8 cellular contexts compared by ENCODE assay signal in the genomic region with DNA sequence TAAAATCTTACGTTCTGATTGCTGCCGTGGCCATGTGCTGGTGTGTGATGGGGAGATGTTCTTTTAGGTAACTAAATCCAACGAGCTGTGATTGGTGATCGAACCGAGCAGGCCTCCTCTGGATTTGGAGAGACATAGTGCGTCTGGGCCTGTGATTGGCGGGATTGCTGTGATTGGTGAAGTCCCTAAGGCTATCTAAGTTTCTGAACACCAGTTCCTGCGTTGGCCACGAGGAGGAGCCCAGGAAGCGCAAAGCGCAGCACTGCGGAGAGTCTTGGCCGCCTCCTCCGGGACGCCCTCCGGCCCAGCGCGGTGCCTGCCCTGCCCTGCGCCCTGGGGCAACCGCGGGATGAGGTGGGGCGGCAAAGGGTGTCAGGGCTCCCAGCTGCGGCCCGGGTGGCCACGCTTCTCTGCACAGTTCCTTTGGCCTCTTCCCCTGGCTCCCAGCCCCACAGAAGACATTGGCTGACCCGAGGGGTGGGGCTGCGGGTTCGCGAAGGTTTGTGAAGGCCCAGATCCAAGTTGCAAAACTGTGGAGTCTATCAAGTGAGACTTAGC. TPM values are rescaled to one million over a fixed set of nuclear protein-coding genes. Genes with fewer than 3 reads are reported as not detected.
DNase-seq lines count a peak whose midpoint lies in the region; ATAC-seq and TF ChIP-seq lines count a peak whose summit lies in the region.

No MANE protein-coding gene starts in this region.

- no TSS peak for BruUV-seq in HCT116 (replicated peaks; lab: Mats Ljungman, UMichigan)

- intact Hi-C loops in HCT116 (cut with micrococcal nuclease): loop anchor here (1.0 to 5.0 kb wide), 3 partner anchors 73 to 271 kb away; no protein-coding TSS in a partner anchor

- H3K79me2 ChIP-seq in HCT116 (ENCODE audit: insufficient read depth, low read length): no peaks in the 10 kb centered on the region

- H3K4me1 ChIP-seq in HCT116 (ENCODE audit: control insufficient read depth in 1 of 2, insufficient read depth in 2 of 2, low read length in 2 of 2): peaks cover 2 to 21% of the 10 kb centered on the region in 2 experiments; a peak in 2 of 4 replicates

- peak; percentile 94 for ATAC-seq in HCT116
- ATAC-seq in left lobe of liver: peak; percentile 73
- ATAC-seq in HG03354 (IDR thresholded peaks at IDR 0.05; ENCODE audit: poor library complexity, severe bottlenecking, unreplicated experiment): no peak

- H3K4me3 Mint-ChIP-seq in chondrocyte (ENCODE audit: unreplicated experiment): no peak overlapping the region

- DNase-seq in COLO829 (ENCODE audit: low spot score) (peak; percentile 86), HCT116 (ENCODE audit: low read depth, low spot score) (peak; percentile 88), NCI-H446 (lab: John Stamatoyannopoulos, UW) (peak; percentile 36 to 81), chondrocyte (ENCODE audit: low spot score) (peak; percentile 89), left lobe of liver (ENCODE audit: low spot score) (peak; percentile 96)
- DNase-seq in activated CD4-positive, alpha-beta T cell treated with anti-CD3 and anti-CD28 coated beads for 1 hour: peak; percentile 44
- DNase-seq in stimulated activated CD4-positive, alpha-beta T cell treated with anti-CD3 and anti-CD28 coated beads, Interleukin-4, amount 100 ng/mL, for 48 hours (ENCODE audit: low read depth in 2 of 2): peak; percentile 68 to 72

- peaks cover 2% of the 10 kb centered on the region for H3K4me1 Mint-ChIP-seq in chondrocyte (ENCODE audit: low read depth)

- CTCF ChIA-PET in HCT116 (lab: Charles Lee): interaction anchor here (0.6 to 2.6 kb wide), 7 partner anchors 73 to 940 kb away, joined by 3 to 31 read pairs (median 6); no protein-coding TSS in a partner anchor

- H2AFZ ChIP-seq in HCT116 (ENCODE audit: low read depth, low read length, poor library complexity, severe bottlenecking): peak overlapping the region; percentile 95

- TF ChIP-seq RAD21 in HCT116 (IDR thresholded peaks at IDR 0.05; ENCODE audit: low read depth): peak; percentile 99

- no peaks in the 10 kb centered on the region for H4K20me1 ChIP-seq in HCT116 (ENCODE audit: insufficient read depth)

- H3K27me3 ChIP-seq in HCT116 (ENCODE audit: insufficient read depth, low read length): no peaks in the 10 kb centered on the region

- H3K4me3 ChIP-seq in HCT116 (replicated peaks in 1 of 2; ENCODE audit: low read depth in 1 of 2, low read length in 2 of 2): no peak overlapping the region

- H3K4me2 ChIP-seq in HCT116 (ENCODE audit: low read length): peak overlapping the region; percentile 52

- no peak overlapping the region for H3K27ac ChIP-seq in HCT116 (ENCODE audit: low read depth, low read length)

- no peak overlapping the region for H3K9ac ChIP-seq in HCT116 (ENCODE audit: low read length)

- H3K27ac Mint-ChIP-seq in chondrocyte (ENCODE audit: unreplicated experiment): no peak overlapping the region

- RAD21 ChIA-PET in HCT116 (lab: Charles Lee; ENCODE audit: low non-redundant PET in 1 of 2, low total read pairs in 2 of 2, uncharacterized antibody in 2 of 2, unreplicated experiment in 2 of 2): interaction anchor here (0.9 to 1.0 kb wide), 2 partner anchors 71 to 171 kb away, joined by 3 read pairs; no protein-coding TSS in a partner anchor

- no peaks in the 10 kb centered on the region for H3K9me3 ChIP-seq in HCT116 (ENCODE audit: control insufficient read depth in 1 of 2, insufficient read depth in 1 of 2, low read depth in 1 of 2, low read length in 2 of 2)

- TF ChIP-seq POLR2A in HCT116 (IDR thresholded peaks at IDR 0.05; ENCODE audit: borderline replicate concordance, extremely low read depth, insufficient read depth, insufficient read length): no peak

- H3K27me3 Mint-ChIP-seq in chondrocyte (ENCODE audit: low read depth): peaks cover 16% of the 10 kb centered on the region

- H3K9me3 Mint-ChIP-seq in chondrocyte (ENCODE audit: low read depth): no peaks in the 10 kb centered on the region

- POLR2A ChIA-PET in HCT116 (lab: Charles Lee): interaction anchor here (0.5 kb wide), 2 partner anchors 170 to 603 kb away, joined by 3 to 4 read pairs; no protein-coding TSS in a partner anchor

- H3K36me3 Mint-ChIP-seq in chondrocyte (ENCODE audit: low read depth): no peaks in the 10 kb centered on the region

- no peaks in the 10 kb centered on the region for H3K9me2 ChIP-seq in HCT116 (ENCODE audit: insufficient read depth)

- H3K36me3 ChIP-seq in HCT116 (ENCODE audit: control insufficient read depth in 1 of 2, insufficient read depth in 2 of 2, low read length in 2 of 2): no peaks in the 10 kb centered on the region

- peak; percentile 86 to 92 (median 89) for TF ChIP-seq CTCF in HCT116 (IDR thresholded peaks at IDR 0.05 in 2 of 3, conservative IDR thresholded peaks at IDR 0.05 in 1 of 3; ENCODE audit: borderline replicate concordance in 1 of 3, insufficient read depth in 1 of 3, low read depth in 2 of 3, low read length in 2 of 3)
- TF ChIP-seq CTCF in chondrocyte (IDR thresholded peaks at IDR 0.05): peak; percentile 91

TF ChIP-seq in HCT116, 20 proteins besides CTCF, POLR2A, EP300 and RAD21:
- no peak for TF ChIP-seq TCF7L2 (IDR thresholded peaks at IDR 0.05; ENCODE audit: borderline replicate concordance, extremely low read depth, insufficient read depth, insufficient read length)
- TF ChIP-seq, protein P1, sequence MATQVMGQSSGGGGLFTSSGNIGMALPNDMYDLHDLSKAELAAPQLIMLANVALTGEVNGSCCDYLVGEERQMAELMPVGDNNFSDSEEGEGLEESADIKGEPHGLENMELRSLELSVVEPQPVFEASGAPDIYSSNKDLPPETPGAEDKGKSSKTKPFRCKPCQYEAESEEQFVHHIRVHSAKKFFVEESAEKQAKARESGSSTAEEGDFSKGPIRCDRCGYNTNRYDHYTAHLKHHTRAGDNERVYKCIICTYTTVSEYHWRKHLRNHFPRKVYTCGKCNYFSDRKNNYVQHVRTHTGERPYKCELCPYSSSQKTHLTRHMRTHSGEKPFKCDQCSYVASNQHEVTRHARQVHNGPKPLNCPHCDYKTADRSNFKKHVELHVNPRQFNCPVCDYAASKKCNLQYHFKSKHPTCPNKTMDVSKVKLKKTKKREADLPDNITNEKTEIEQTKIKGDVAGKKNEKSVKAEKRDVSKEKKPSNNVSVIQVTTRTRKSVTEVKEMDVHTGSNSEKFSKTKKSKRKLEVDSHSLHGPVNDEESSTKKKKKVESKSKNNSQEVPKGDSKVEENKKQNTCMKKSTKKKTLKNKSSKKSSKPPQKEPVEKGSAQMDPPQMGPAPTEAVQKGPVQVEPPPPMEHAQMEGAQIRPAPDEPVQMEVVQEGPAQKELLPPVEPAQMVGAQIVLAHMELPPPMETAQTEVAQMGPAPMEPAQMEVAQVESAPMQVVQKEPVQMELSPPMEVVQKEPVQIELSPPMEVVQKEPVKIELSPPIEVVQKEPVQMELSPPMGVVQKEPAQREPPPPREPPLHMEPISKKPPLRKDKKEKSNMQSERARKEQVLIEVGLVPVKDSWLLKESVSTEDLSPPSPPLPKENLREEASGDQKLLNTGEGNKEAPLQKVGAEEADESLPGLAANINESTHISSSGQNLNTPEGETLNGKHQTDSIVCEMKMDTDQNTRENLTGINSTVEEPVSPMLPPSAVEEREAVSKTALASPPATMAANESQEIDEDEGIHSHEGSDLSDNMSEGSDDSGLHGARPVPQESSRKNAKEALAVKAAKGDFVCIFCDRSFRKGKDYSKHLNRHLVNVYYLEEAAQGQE (IDR thresholded peaks at IDR 0.05; ENCODE audit: low read depth): no peak
- TF ChIP-seq ELF1 (IDR thresholded peaks at IDR 0.05; ENCODE audit: borderline replicate concordance, low read depth): no peak
- no peak for TF ChIP-seq SIN3A (IDR thresholded peaks at IDR 0.05; ENCODE audit: low read depth)
- no peak for TF ChIP-seq CEBPB (IDR thresholded peaks at IDR 0.05; ENCODE audit: low read depth)
- peak; percentile 65 for TF ChIP-seq CBX3 (IDR thresholded peaks at IDR 0.05; ENCODE audit: low read depth)
- TF ChIP-seq, protein P2, sequence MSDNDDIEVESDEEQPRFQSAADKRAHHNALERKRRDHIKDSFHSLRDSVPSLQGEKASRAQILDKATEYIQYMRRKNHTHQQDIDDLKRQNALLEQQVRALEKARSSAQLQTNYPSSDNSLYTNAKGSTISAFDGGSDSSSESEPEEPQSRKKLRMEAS (IDR thresholded peaks at IDR 0.05): peak; percentile 35; the same call in 1 of the 2 replicates
- no peak for TF ChIP-seq YY1 (IDR thresholded peaks at IDR 0.05; ENCODE audit: extremely low read depth, insufficient replicate concordance, low read depth, low read length)

RNA-seq across cellular contexts. Expression of a gene that starts 33.0 kb away (rescaled TPM):
- 7.4 TPM for total RNA-seq in HCT116 (2021; ENCODE audit: unreplicated experiment)
- 5.9 and 6.3 TPM in 2 replicates for polyA plus RNA-seq in HCT116 (2012)
- total RNA-seq in chondrocyte: not detected in 3 replicates
- total RNA-seq in left lobe of liver: 189 TPM

RNA-seq across cellular contexts. Expression of a gene that starts 51.7 kb away (rescaled TPM):
- total RNA-seq in HCT116 (2021; ENCODE audit: unreplicated experiment): not detected
- polyA plus RNA-seq in HCT116 (2012): not detected in 2 replicates
- total RNA-seq in chondrocyte: 0.50 to 0.99 TPM (median 0.51 TPM) in 3 replicates
- not detected for total RNA-seq in left lobe of liver

Comparison
In these comparisons a context has a peak if more than half of its experiments do, and no peak if none do; other contexts are left out.
1. DNase-seq: peak in every context shown above with its lines; median percentile 96 in left lobe of liver; 89 in chondrocyte; 88 in HCT116; 86 in COLO829; 70 in stimulated activated CD4-positive, alpha-beta T cell treated with anti-CD3 and anti-CD28 coated beads, Interleukin-4, amount 100 ng/mL, for 48 hours; 58 in NCI-H446; 44 in activated CD4-positive, alpha-beta T cell treated with anti-CD3 and anti-CD28 coated beads for 1 hour.
2. RNA of a gene that starts 33.0 kb away (total RNA-seq): 189 TPM in left lobe of liver (single experiment); 7.4 TPM in HCT116 (single experiment) and not detected in chondrocyte; every median in the first group is over 10 times any median in the second.